8 cellular contexts compared by ENCODE assay signal in genomic region chr17:82647593-82648164, GRCh38. TPM values are rescaled to one million over a fixed set of nuclear protein-coding genes. Genes with fewer than 3 reads are reported as not detected.
DNase-seq lines count a peak whose midpoint lies in the region; ATAC-seq and TF ChIP-seq lines count a peak whose summit lies in the region.

No MANE protein-coding gene starts in this region.

- H3K4me2 ChIP-seq in neuronal stem cell (ENCODE audit: insufficient read depth, low read length, poor library complexity, severe bottlenecking), result peak overlapping the region; percentile 100

- no peak for TF ChIP-seq EP300 in tibial nerve (IDR thresholded peaks at IDR 0.05)

- H3K9ac ChIP-seq in neuronal stem cell (ENCODE audit: low read depth, low read length, poor library complexity), result peak overlapping the region; percentile 94

- H3K18ac ChIP-seq in neuronal stem cell (ENCODE audit: low read length), result peak overlapping the region; percentile 97

- peaks cover 5 to 6% of the 10 kb centered on the region in 2 donors for H3K4me1 ChIP-seq in neuronal stem cell (ENCODE audit: control insufficient read depth in 2 of 2, insufficient read depth in 1 of 2, low read depth in 1 of 2, low read length in 2 of 2)
- H3K4me1 ChIP-seq in tibial nerve, result peaks cover 0 to 43% (median 19%) of the 10 kb centered on the region in 4 donors

- TF ChIP-seq POLR2A in tibial nerve (IDR thresholded peaks at IDR 0.05), result no peak

- H3K4me3 Mint-ChIP-seq in IgD-negative memory B cell, result peak overlapping the region; percentile 86 to 94 (median 89)

- H2BK15ac ChIP-seq in neuronal stem cell (ENCODE audit: low read length), result peak overlapping the region; percentile 55

- no peaks in the 10 kb centered on the region for H3K27me3 Mint-ChIP-seq in IgD-negative memory B cell

- no peak overlapping the region for H4K8ac ChIP-seq in neuronal stem cell (ENCODE audit: low read depth, low read length)

- H3K27me3 ChIP-seq in neuronal stem cell (ENCODE audit: control insufficient read depth in 3 of 3, insufficient read depth in 3 of 3, low read depth in 1 of 3, low read length in 3 of 3), result no peaks in the 10 kb centered on the region
- H3K27me3 ChIP-seq in tibial nerve, result no peaks in the 10 kb centered on the region

- H3K27ac Mint-ChIP-seq in IgD-negative memory B cell, result peak overlapping the region in 2 of 3 donors; percentile 86 to 95

- H3K27ac ChIP-seq in neuronal stem cell (replicated peaks; ENCODE audit: low read length) (peak overlapping the region; percentile 93), tibial nerve (peak overlapping the region; percentile 98 to 100 (median 99))

- no CpG with 5 or more reads among the region's 54 CpGs for WGBS in neuronal stem cell (ENCODE audit: extremely low coverage in 2 of 2, insufficient read length in 2 of 2, insufficient replicate concordance in 1 of 2), 2 donors
- WGBS in tibial nerve, 2 donors, result 0% methylated on average over 12 to 45 of the region's 54 CpGs

- H3K4me3 ChIP-seq in neuronal stem cell (ENCODE audit: low read length in 2 of 2) (peak overlapping the region; percentile 90 to 99), tibial nerve (peak overlapping the region; percentile 83 to 100 (median 93))

- H3K9me3 ChIP-seq in neuronal stem cell (replicated peaks in 1 of 2; ENCODE audit: control insufficient read depth in 2 of 2, insufficient read depth in 1 of 2, low read depth in 1 of 2, low read length in 2 of 2) (no peaks in the 10 kb centered on the region), tibial nerve (no peaks in the 10 kb centered on the region)

- peak overlapping the region; percentile 88 for H2AK5ac ChIP-seq in neuronal stem cell (ENCODE audit: low read depth, low read length)

- peak overlapping the region; percentile 86 for H3K4ac ChIP-seq in neuronal stem cell (ENCODE audit: low read length)

- no peaks in the 10 kb centered on the region for H3K9me3 Mint-ChIP-seq in IgD-negative memory B cell

- H2BK5ac ChIP-seq in neuronal stem cell (ENCODE audit: low read length), result peak overlapping the region; percentile 89

- TF ChIP-seq CTCF in tibial nerve (IDR thresholded peaks at IDR 0.05), result peak in 1 of 5 experiments; percentile 21

- no peak overlapping the region for H2BK12ac ChIP-seq in neuronal stem cell (ENCODE audit: low read length)

- peaks cover 10% of the 10 kb centered on the region for H3K79me1 ChIP-seq in neuronal stem cell (ENCODE audit: low read depth, low read length)

- H3K23ac ChIP-seq in neuronal stem cell (ENCODE audit: low read depth, low read length, poor library complexity), result peak overlapping the region; percentile 65

- H4K91ac ChIP-seq in neuronal stem cell (ENCODE audit: low read depth, low read length, poor library complexity), result no peak overlapping the region

- H3K4me1 Mint-ChIP-seq in IgD-negative memory B cell, result peaks cover 5 to 12% (median 10%) of the 10 kb centered on the region in 3 donors

- ATAC-seq in GM21528 (IDR thresholded peaks at IDR 0.05; ENCODE audit: low FRiP score, unreplicated experiment), result peak; percentile 36
- ATAC-seq in esophagus mucosa, result peak; percentile 44

- peak overlapping the region; percentile 4 for H2BK120ac ChIP-seq in neuronal stem cell (ENCODE audit: low read depth, low read length)

- peak overlapping the region; percentile 17 for H3K14ac ChIP-seq in neuronal stem cell (ENCODE audit: low read length)

- H2AFZ ChIP-seq in neuronal stem cell (ENCODE audit: low read length), result peak overlapping the region; percentile 85

- H3K36me3 ChIP-seq in neuronal stem cell (replicated peaks in 1 of 2; ENCODE audit: control insufficient read depth in 2 of 2, insufficient read depth in 2 of 2, low read length in 2 of 2) (peaks cover 11 to 26% of the 10 kb centered on the region in 2 donors), tibial nerve (peaks cover 0 to 19% (median 0%) of the 10 kb centered on the region in 3 donors)

- DNase-seq in CMK (ENCODE audit: low read depth) (peak; percentile 25), activated T-cell treated with anti-CD3 and anti-CD28 coated beads for 1 hour (ENCODE audit: low read depth) (peak; percentile 36), neuronal stem cell (ENCODE audit: low spot score) (peak; percentile 23), tibial nerve (ENCODE audit: low spot score in 2 of 2) (no peak), midbrain (lab: John Stamatoyannopoulos, UW) (no peak)

- peaks cover 2% of the 10 kb centered on the region for H3K36me3 Mint-ChIP-seq in IgD-negative memory B cell

RNA-seq across cellular contexts. Expression of gene WDR45B, which starts 0.6 kb away (rescaled TPM):
- 32.1 TPM for polyA plus RNA-seq in IgD-negative memory B cell
- 63.8 TPM for total RNA-seq in esophagus mucosa
- 67.8 TPM for polyA plus RNA-seq in neuronal stem cell (2013, experiment 1 of 2)
- 69.8 TPM for polyA plus RNA-seq in neuronal stem cell (2013, experiment 2 of 2)
- total RNA-seq in tibial nerve, result 100 to 1,000 TPM in 1 of 4 donors, 10 to 100 TPM in 3; 64.9 to 114 (median 88.5) TPM

RNA-seq across cellular contexts. Expression of gene RAB40B, which starts 50.8 kb away (rescaled TPM):
- 1.9 TPM for polyA plus RNA-seq in IgD-negative memory B cell
- 6.6 TPM for total RNA-seq in esophagus mucosa
- 9.4 TPM for polyA plus RNA-seq in neuronal stem cell (2013, experiment 1 of 2)
- 10.4 TPM for polyA plus RNA-seq in neuronal stem cell (2013, experiment 2 of 2)
- 10 to 100 TPM; 27.3 to 39.0 (median 36.7) TPM for total RNA-seq in tibial nerve

Comparison
In these comparisons a context has a peak if more than half of its experiments do, and no peak if none do; other contexts are left out.
1. DNase-seq: peak in CMK (single experiment), activated T-cell treated with anti-CD3 and anti-CD28 coated beads for 1 hour (single experiment) and neuronal stem cell (single experiment); none in tibial nerve (0 of 2) and midbrain (single experiment).